Comparison of ENCODE assay signal across 28 cellular contexts in genomic region chr10:118256209-118256608, GRCh38.
"Had no signal": no experiment of that assay in that cellular context is flagged by ENCODE, and none has a peak within 500 bp of the region (broad histone marks: within the 10 kb centered on the region; RNA-seq: fewer than 3 reads in every experiment).

No MANE protein-coding gene starts in this region.

- H3K4me1 Mint-ChIP-seq: immature natural killer cell; stimulated activated naive B cell treated with anti-CD40 and anti-IgM and Interleukin-4, amounts not matched to agents 10 μg/mL and 1 μg/mL and 100 μg/mL, for 72 hours had no signal

- H3K36me3 ChIP-seq: left ventricle myocardium inferior, pancreas, prostate gland, suprapubic skin, thoracic aorta, tibial artery, upper lobe of right lung, vagina had no signal

- H3K9me3 ChIP-seq: left ventricle myocardium inferior, mucosa of descending colon, pancreas, prostate gland, suprapubic skin, thoracic aorta, tibial artery, upper lobe of right lung, vagina had no signal

- H3K9me3 Mint-ChIP-seq: immature natural killer cell; naive thymus-derived CD4-positive, alpha-beta T cell; natural killer cell treated with Interleukin-12 subunit alpha and Interleukin-12 subunit beta and Interleukin-15 and Interleukin-18, amount 100 ng/mL, for 72 hours; stimulated activated naive B cell treated with anti-CD40 and anti-IgM and Interleukin-4, amounts not matched to agents 10 μg/mL and 1 μg/mL and 100 μg/mL, for 72 hours had no signal

- H3K27ac ChIP-seq: left ventricle myocardium inferior, pancreas, skin epidermis, suprapubic skin, thoracic aorta, tibial artery, upper lobe of right lung, vagina had no signal

- H3K4me1 ChIP-seq: left ventricle myocardium inferior, pancreas, prostate gland, tibial artery, upper lobe of right lung, vagina had no signal

- H3K36me3 Mint-ChIP-seq: immature natural killer cell; naive thymus-derived CD4-positive, alpha-beta T cell; natural killer cell treated with Interleukin-12 subunit alpha and Interleukin-12 subunit beta and Interleukin-15 and Interleukin-18, amount 100 ng/mL, for 72 hours; stimulated activated naive B cell treated with anti-CD40 and anti-IgM and Interleukin-4, amounts not matched to agents 10 μg/mL and 1 μg/mL and 100 μg/mL, for 72 hours had no signal

- H3K4me3 Mint-ChIP-seq: immature natural killer cell; naive thymus-derived CD4-positive, alpha-beta T cell; natural killer cell treated with Interleukin-12 subunit alpha and Interleukin-12 subunit beta and Interleukin-15 and Interleukin-18, amount 100 ng/mL, for 72 hours; stimulated activated naive B cell treated with anti-CD40 and anti-IgM and Interleukin-4, amounts not matched to agents 10 μg/mL and 1 μg/mL and 100 μg/mL, for 72 hours had no signal

- ATAC-seq: mucosa of descending colon; naive thymus-derived CD4-positive, alpha-beta T cell; natural killer cell treated with Interleukin-12 subunit alpha and Interleukin-12 subunit beta and Interleukin-15 and Interleukin-18, amount 100 ng/mL, for 72 hours; pancreas; sciatic nerve; stimulated activated naive B cell treated with anti-CD40 and anti-IgM and Interleukin-4, amounts not matched to agents 10 μg/mL and 1 μg/mL and 100 μg/mL, for 72 hours; stimulated activated naive CD8-positive, alpha-beta T cell treated with anti-CD3 and anti-CD28 coated beads, Interleukin-15, Interleukin-2, amounts not matched to agents 100 U/mL and 50 U/mL, for 24 hours; upper lobe of right lung had no signal

- H3K4me3 ChIP-seq: left ventricle myocardium inferior, lung, mucosa of descending colon, pancreas, prostate gland, skin epidermis, suprapubic skin, thoracic aorta, tibial artery, upper lobe of right lung, vagina had no signal

- H3K27me3 ChIP-seq: pancreas, suprapubic skin, tibial artery, upper lobe of right lung, vagina had no signal

- H3K27ac Mint-ChIP-seq: immature natural killer cell; naive thymus-derived CD4-positive, alpha-beta T cell; natural killer cell treated with Interleukin-12 subunit alpha and Interleukin-12 subunit beta and Interleukin-15 and Interleukin-18, amount 100 ng/mL, for 72 hours; stimulated activated naive B cell treated with anti-CD40 and anti-IgM and Interleukin-4, amounts not matched to agents 10 μg/mL and 1 μg/mL and 100 μg/mL, for 72 hours had no signal

- DNase-seq: hypothalamus; immature natural killer cell; left ventricle myocardium inferior; midbrain; mucosa of descending colon; naive thymus-derived CD4-positive, alpha-beta T cell; nucleus accumbens; pancreas; posterior cingulate gyrus; retina; right cardiac atrium; stimulated activated CD4-positive, alpha-beta T cell treated with anti-CD3 and anti-CD28 coated beads, Interleukin-12 subunit alpha, Interleukin-12 subunit beta, amount 100 ng/mL, for 4 hours; stimulated activated CD4-positive, alpha-beta T cell treated with anti-CD3 and anti-CD28 coated beads, Interleukin-15, amount 100 ng/mL, for 24 hours; stimulated activated CD4-positive, alpha-beta T cell treated with anti-CD3 and anti-CD28 coated beads, Interleukin-2, amount 100 ng/mL, for 24 hours; stimulated activated CD4-positive, alpha-beta T cell treated with anti-CD3 and anti-CD28 coated beads, Interleukin-4, amount 100 ng/mL, for 1 hour; stimulated activated naive B cell treated with anti-CD40 and anti-IgM and Interleukin-4, amounts not matched to agents 10 μg/mL and 1 μg/mL and 100 μg/mL, for 72 hours; stimulated activated naive CD8-positive, alpha-beta T cell treated with anti-CD3 and anti-CD28 coated beads, Interleukin-15, Interleukin-2, amounts not matched to agents 100 U/mL and 50 U/mL, for 24 hours; tibial artery; trophoblast cell; upper lobe of right lung had no signal
